ENCODE assay signal across 6 cellular contexts in genomic region chr7:99499356-99499712, GRCh38. TPM values are rescaled to one million over a fixed set of nuclear protein-coding genes. Genes with fewer than 3 reads are reported as not detected.
DNase-seq lines count a peak whose midpoint lies in the region; ATAC-seq and TF ChIP-seq lines count a peak whose summit lies in the region.

No MANE protein-coding gene starts in this region.

- CTCF ChIA-PET in activated CD8-positive, alpha-beta memory T cell treated with anti-CD3 and anti-CD28 coated beads, Interleukin-2, amount 10 ng/mL, durations not matched to agents 7 days and 5 days (lab: Charles Lee), result interaction anchor here (0.7 to 1.7 kb wide), 3 partner anchors 58 to 557 kb away, joined by 3 to 7 read pairs (median 3); partner anchors contain the start of genes BUD31 and PDAP1

- H3K27me3 Mint-ChIP-seq in activated CD8-positive, alpha-beta memory T cell treated with anti-CD3 and anti-CD28 coated beads, Interleukin-2, amount 10 ng/mL, durations not matched to agents 7 days and 5 days, result no peaks in the 10 kb centered on the region

- intact Hi-C loops in left colon (cut with DNase I, micrococcal nuclease), result no loop called here

- peak overlapping the region; percentile 100 for H3K27ac Mint-ChIP-seq in activated CD8-positive, alpha-beta memory T cell treated with anti-CD3 and anti-CD28 coated beads, Interleukin-2, amount 10 ng/mL, durations not matched to agents 7 days and 5 days

- H3K4me1 Mint-ChIP-seq in activated CD8-positive, alpha-beta memory T cell treated with anti-CD3 and anti-CD28 coated beads, Interleukin-2, amount 10 ng/mL, durations not matched to agents 7 days and 5 days, result peaks cover 24% of the 10 kb centered on the region

- no peak for TF ChIP-seq CTCF in VCaP (conservative IDR thresholded peaks at IDR 0.05)

- DNase-seq in activated CD8-positive, alpha-beta memory T cell treated with anti-CD3 and anti-CD28 coated beads, Interleukin-2, amount 10 ng/mL, durations not matched to agents 7 days and 5 days, result no peak
- no peak for DNase-seq in activated CD8-positive, alpha-beta memory T cell treated with anti-CD3 and anti-CD28 coated beads for 24 hours
- DNase-seq in left colon (no peak), HK-2 (ENCODE audit: unreplicated experiment) (no peak)

- H3K9me3 Mint-ChIP-seq in activated CD8-positive, alpha-beta memory T cell treated with anti-CD3 and anti-CD28 coated beads, Interleukin-2, amount 10 ng/mL, durations not matched to agents 7 days and 5 days (ENCODE audit: low read depth), result peaks cover 2% of the 10 kb centered on the region

- H3K27ac ChIP-seq in VCaP, result peak overlapping the region; percentile 88

- H3K36me3 Mint-ChIP-seq in activated CD8-positive, alpha-beta memory T cell treated with anti-CD3 and anti-CD28 coated beads, Interleukin-2, amount 10 ng/mL, durations not matched to agents 7 days and 5 days, result peaks cover 48% of the 10 kb centered on the region

- H3K4me3 Mint-ChIP-seq in activated CD8-positive, alpha-beta memory T cell treated with anti-CD3 and anti-CD28 coated beads, Interleukin-2, amount 10 ng/mL, durations not matched to agents 7 days and 5 days, result peak overlapping the region; percentile 90

- peak; percentile 57 for ATAC-seq in activated CD8-positive, alpha-beta memory T cell treated with anti-CD3 and anti-CD28 coated beads, Interleukin-2, amount 10 ng/mL, durations not matched to agents 7 days and 5 days
- ATAC-seq in left colon (peak; percentile 62), HG02610 (IDR thresholded peaks at IDR 0.05; ENCODE audit: unreplicated experiment) (no peak)

RNA-seq across cellular contexts. Expression of gene ZNF394, which starts 0.7 kb away (rescaled TPM):
- 10 to 100 TPM; 50.5 to 58.5 TPM for total RNA-seq in activated CD8-positive, alpha-beta memory T cell treated with anti-CD3 and anti-CD28 coated beads, Interleukin-2, amount 10 ng/mL, durations not matched to agents 7 days and 5 days
- 10 to 100 TPM; 32.0 to 37.2 TPM for total RNA-seq in left colon

RNA-seq across cellular contexts. Expression of gene ZKSCAN5, which starts 5.1 kb away (rescaled TPM):
- total RNA-seq in activated CD8-positive, alpha-beta memory T cell treated with anti-CD3 and anti-CD28 coated beads, Interleukin-2, amount 10 ng/mL, durations not matched to agents 7 days and 5 days, result 10 to 100 TPM; 13.2 to 13.6 TPM
- total RNA-seq in left colon, result 1 to 10 TPM; 5.2 to 5.9 TPM

RNA-seq across cellular contexts. Expression of gene ZNF789, which starts 26.6 kb away (rescaled TPM):
- 10 to 100 TPM; 21.5 to 30.1 TPM for total RNA-seq in activated CD8-positive, alpha-beta memory T cell treated with anti-CD3 and anti-CD28 coated beads, Interleukin-2, amount 10 ng/mL, durations not matched to agents 7 days and 5 days
- 10 to 100 TPM; 15.4 to 25.5 TPM for total RNA-seq in left colon

RNA-seq across cellular contexts. Expression of gene ATP5MF, which starts 33.4 kb away (rescaled TPM):
- 100 to 1,000 TPM; 388 to 467 TPM for total RNA-seq in activated CD8-positive, alpha-beta memory T cell treated with anti-CD3 and anti-CD28 coated beads, Interleukin-2, amount 10 ng/mL, durations not matched to agents 7 days and 5 days
- total RNA-seq in left colon, result 100 to 1,000 TPM; 297 to 369 TPM

RNA-seq across cellular contexts. Expression of gene FAM200A, which starts 52.6 kb away (rescaled TPM):
- total RNA-seq in activated CD8-positive, alpha-beta memory T cell treated with anti-CD3 and anti-CD28 coated beads, Interleukin-2, amount 10 ng/mL, durations not matched to agents 7 days and 5 days, result 1 to 10 TPM; 5.1 to 5.2 TPM
- total RNA-seq in left colon, result 1 to 10 TPM; 3.7 to 4.0 TPM
